1 cellular context compared by ENCODE assay signal in genomic region chr6:90982051-90982450, GRCh38.
TF ChIP-seq lines count a peak whose summit lies in the region.

No MANE protein-coding gene starts in this region.

TF ChIP-seq in K562, 482 proteins besides CTCF, POLR2A, EP300 and RAD21 (continued from another document):
- TF ChIP-seq E2F1 (CRISPR knock-in tag; IDR thresholded peaks at IDR 0.05) = no peak
